In genomic region chr16:85202631-85203461, GRCh38 we compare ENCODE assay signal across 9 cellular contexts.
A peak's percentile ranks its signal among the peaks of the same experiment; 100 is the strongest.
DNase-seq lines count a peak whose midpoint lies in the region; FAIRE-seq and TF ChIP-seq lines count a peak whose summit lies in the region.
"Had no signal": no experiment of that assay in that cellular context is flagged by ENCODE, and none has a peak within 500 bp of the region (broad histone marks: within the 10 kb centered on the region; RNA-seq: fewer than 3 reads in every experiment).

No MANE protein-coding gene starts in this region.

- TF ChIP-seq CTCF in H9 (conservative IDR thresholded peaks at IDR 0.05): no peak
- TF ChIP-seq CTCF in kidney (IDR thresholded peaks at IDR 0.05; ENCODE audit: borderline replicate concordance, extremely low read depth, insufficient read depth): no peak
- TF ChIP-seq CTCF in smooth muscle cell (IDR thresholded peaks at IDR 0.05; ENCODE audit: borderline replicate concordance, insufficient read depth, poor library complexity, severe bottlenecking): no peak
- no peak for TF ChIP-seq CTCF in CD14-positive monocyte (IDR thresholded peaks at IDR 0.05)

- no peaks in the 10 kb centered on the region for H4K20me1 ChIP-seq in H9 (ENCODE audit: control insufficient read depth, insufficient read depth, insufficient read length)
- H4K20me1 ChIP-seq in smooth muscle cell (ENCODE audit: low read depth): peaks cover 10% of the 10 kb centered on the region

- H2AFZ ChIP-seq in H9 (ENCODE audit: low read length): no peak overlapping the region
- H2AFZ ChIP-seq in smooth muscle cell (ENCODE audit: low read depth): no peak overlapping the region

- no peak overlapping the region for H3K4ac ChIP-seq in H9 (ENCODE audit: low read depth, low read length)

- H3K36me3 ChIP-seq in kidney (ENCODE audit: control insufficient read depth in 1 of 2, insufficient read depth in 2 of 2, low read length in 2 of 2): no peaks in the 10 kb centered on the region
- no peaks in the 10 kb centered on the region for H3K36me3 ChIP-seq in smooth muscle cell (ENCODE audit: low read depth)

- H3K4me1 Mint-ChIP-seq in H9: peaks cover 27 to 40% of the 10 kb centered on the region in 2 experiments
- no peaks in the 10 kb centered on the region for H3K4me1 Mint-ChIP-seq in CD14-positive monocyte
- H3K4me1 Mint-ChIP-seq: naive B cell had no signal

- peak overlapping the region; percentile 21 for H3K18ac ChIP-seq in H9 (ENCODE audit: insufficient read length, low read depth, low read length)

- H3K36me3 Mint-ChIP-seq in H9 (ENCODE audit: insufficient read depth in 1 of 3, low read depth in 3 of 3): peaks cover 0 to 4% (median 3%) of the 10 kb centered on the region in 3 experiments; a peak in 2 of 7 replicates
- no peaks in the 10 kb centered on the region for H3K36me3 Mint-ChIP-seq in CD14-positive monocyte
- H3K36me3 Mint-ChIP-seq: naive B cell had no signal

- H3K4me3 ChIP-seq in kidney (ENCODE audit: low read length in 2 of 2) (no peak overlapping the region), smooth muscle cell (no peak overlapping the region)

- H2AK5ac ChIP-seq in H9 (ENCODE audit: insufficient read length, low read length): no peak overlapping the region

- no peak overlapping the region for H4K8ac ChIP-seq in H9 (replicated peaks; ENCODE audit: insufficient read length, low read depth, low read length)

- H3T11ph ChIP-seq in H9 (ENCODE audit: low read length): no peak overlapping the region

- WGBS in H9 (ENCODE audit: extremely low coverage, insufficient read length, low lambda C conversion rate): no CpG with 5 or more reads among the region's 21 CpGs
- 48% methylated on average over 18 of the region's 21 CpGs for WGBS in smooth muscle cell (ENCODE audit: low lambda C conversion rate)

- H3K9me3 Mint-ChIP-seq in H9 (peaks cover 4% of the 10 kb centered on the region in 2 experiments; a peak in 3 of 5 replicates), CD14-positive monocyte (peaks cover 0 to 3% (median 0%) of the 10 kb centered on the region in 7 donors)
- H3K9me3 Mint-ChIP-seq: naive B cell had no signal

- H4K91ac ChIP-seq in H9 (ENCODE audit: insufficient read length, low read depth, low read length): peak overlapping the region; percentile 92

- no peaks in the 10 kb centered on the region for H3K27me3 ChIP-seq in H9 (ENCODE audit: insufficient read depth, low read length)
- H3K27me3 ChIP-seq in smooth muscle cell (ENCODE audit: low read depth): no peaks in the 10 kb centered on the region

- no peak overlapping the region for H3K27ac ChIP-seq in H9 (ENCODE audit: insufficient read length, low read depth, low read length)
- peak overlapping the region; percentile 1 to 22 for H3K27ac ChIP-seq in kidney (ENCODE audit: low read depth in 2 of 2, low read length in 2 of 2)
- peak overlapping the region; percentile 60 for H3K27ac ChIP-seq in smooth muscle cell (ENCODE audit: low read depth)

- peak overlapping the region; percentile 37 for H3K14ac ChIP-seq in H9 (ENCODE audit: insufficient read depth, low read length)

- no peak overlapping the region for H3K23ac ChIP-seq in H9 (ENCODE audit: insufficient read length, low read depth, low read length)

- no peak overlapping the region for H2BK15ac ChIP-seq in H9 (ENCODE audit: low read depth, low read length)

- H2BK120ac ChIP-seq in H9 (ENCODE audit: low read depth, low read length, poor library complexity, severe bottlenecking): no peak overlapping the region

- H3K27ac Mint-ChIP-seq in H9: peak overlapping the region in 2 of 3 experiments; percentile 19 to 84; a peak in 3 of 7 replicates
- no peak overlapping the region for H3K27ac Mint-ChIP-seq in CD14-positive monocyte

- FAIRE-seq in kidney (lab: Jason Lieb, UNC) (no peak), HTR-8/SVneo (lab: Jason Lieb, UNC) (no peak), GM19239 (lab: Jason Lieb, UNC) (no peak)

- no peaks in the 10 kb centered on the region for H3K79me1 ChIP-seq in H9 (ENCODE audit: insufficient read depth, low read depth, low read length, poor library complexity, severe bottlenecking)

- H3K4me3 Mint-ChIP-seq in H9 (no peak overlapping the region), CD14-positive monocyte (no peak overlapping the region)
- H3K4me3 Mint-ChIP-seq: naive B cell had no signal

- no peak overlapping the region for H3K9ac ChIP-seq in H9 (ENCODE audit: extremely low read depth, insufficient read length, low read length)
- H3K9ac ChIP-seq in kidney (ENCODE audit: low read length in 2 of 2): peak overlapping the region in 1 of 2 donors; percentile 51
- H3K9ac ChIP-seq in smooth muscle cell (ENCODE audit: low read depth): peak overlapping the region; percentile 56

- H3K56ac ChIP-seq in H9 (ENCODE audit: insufficient read length, low read depth, low read length): no peak overlapping the region

- H3K4me1 ChIP-seq in H9 (ENCODE audit: insufficient read depth, low read length) (no peaks in the 10 kb centered on the region), kidney (ENCODE audit: control insufficient read depth in 1 of 2, insufficient read depth in 1 of 2, low read depth in 1 of 2, low read length in 2 of 2) (peaks cover 5 to 28% of the 10 kb centered on the region in 2 donors), smooth muscle cell (ENCODE audit: low read depth) (peaks cover 42% of the 10 kb centered on the region)

- H4K5ac ChIP-seq in H9 (ENCODE audit: insufficient read length, low read depth, low read length): no peak overlapping the region

- no peak overlapping the region for H2BK20ac ChIP-seq in H9 (ENCODE audit: low read depth, low read length, poor library complexity, severe bottlenecking)

- H3K4me2 ChIP-seq in H9 (ENCODE audit: insufficient read depth, insufficient read length, low read length) (no peak overlapping the region), smooth muscle cell (peak overlapping the region; percentile 46)

- peak; percentile 78 for DNase-seq in H9
- DNase-seq in brain pericyte (ENCODE audit: low read depth, low spot score): peak; percentile 70
- DNase-seq in kidney: peak; percentile 93
- DNase-seq in smooth muscle cell (lab: John Stamatoyannopoulos, UW; ENCODE audit: unreplicated experiment): peak; percentile 63
- DNase-seq in HTR-8/SVneo (ENCODE audit: insufficient read length, low spot score): no peak
- DNase-seq in GM19239 (ENCODE audit: insufficient read length, low spot score): no peak
- DNase-seq in CD14-positive monocyte (ENCODE audit: low spot score): no peak
- no peak for DNase-seq in NCI-H2029 (lab: John Stamatoyannopoulos, UW)
- DNase-seq: naive B cell had no signal

- H3K79me2 ChIP-seq in H9 (ENCODE audit: insufficient read depth, low read length) (no peaks in the 10 kb centered on the region), smooth muscle cell (ENCODE audit: low read depth) (peaks cover 15% of the 10 kb centered on the region)

- H2BK12ac ChIP-seq in H9 (ENCODE audit: insufficient read length, low read depth, low read length): no peak overlapping the region

- H3K23me2 ChIP-seq in H9 (ENCODE audit: insufficient read length, low read depth, low read length, poor library complexity, severe bottlenecking): no peaks in the 10 kb centered on the region

- no peak overlapping the region for H2BK5ac ChIP-seq in H9 (ENCODE audit: insufficient read length, low read length)

- intact Hi-C loops in kidney (cut with DNase I): no loop called here
- intact Hi-C loops in CD14-positive monocyte (cut with micrococcal nuclease): no loop called here

- H3K9me3 ChIP-seq in H9 (ENCODE audit: control insufficient read depth, low read depth, low read length): no peaks in the 10 kb centered on the region
- no peaks in the 10 kb centered on the region for H3K9me3 ChIP-seq in kidney (ENCODE audit: control insufficient read depth in 1 of 2, low read length in 2 of 2)
- H3K9me3 ChIP-seq in smooth muscle cell (replicated peaks; ENCODE audit: low read depth): no peaks in the 10 kb centered on the region

- H3K27me3 Mint-ChIP-seq in H9 (ENCODE audit: low read depth) (no peaks in the 10 kb centered on the region), CD14-positive monocyte (ENCODE audit: low read depth in 3 of 3) (peaks cover 6 to 11% (median 7%) of the 10 kb centered on the region in 3 donors)

- H3F3A ChIP-seq in smooth muscle cell (ENCODE audit: low read depth): peaks cover 28% of the 10 kb centered on the region

Comparison
In these comparisons a context has a peak if more than half of its experiments do, and no peak if none do; other contexts are left out.
1. DNase-seq: peak in H9 (single experiment), brain pericyte (single experiment), kidney (single experiment) and smooth muscle cell (single experiment); none in HTR-8/SVneo (single experiment), GM19239 (single experiment), CD14-positive monocyte (single experiment) and NCI-H2029 (single experiment).
2. H3K27ac Mint-ChIP-seq: peak in H9 (2 of 3); none in CD14-positive monocyte (0 of 7).